Comparison of ENCODE assay signal across 8 cellular contexts in the genomic region with DNA sequence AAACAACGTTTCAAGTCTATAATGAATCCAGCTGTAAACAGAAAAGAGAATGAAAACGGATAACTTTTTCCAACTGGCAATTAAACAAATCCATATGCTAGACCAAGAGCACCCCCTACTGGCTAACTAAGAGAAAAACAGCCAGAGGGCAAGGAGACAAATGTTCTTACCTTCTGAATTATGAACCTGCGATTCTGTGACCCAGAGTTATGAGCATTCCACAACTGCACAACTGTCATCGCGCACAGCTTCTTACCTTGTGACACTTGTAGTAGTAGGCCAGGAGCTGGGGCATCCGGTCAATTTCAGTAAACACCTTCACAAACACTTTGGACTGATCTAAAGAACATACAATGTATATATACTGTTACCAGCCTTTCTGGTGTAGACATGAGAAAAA. TPM values are rescaled to one million over a fixed set of nuclear protein-coding genes. Genes with fewer than 3 reads are reported as not detected.
A peak's percentile ranks its signal among the peaks of the same experiment; 100 is the strongest.
DNase-seq lines count a peak whose midpoint lies in the region; ATAC-seq and TF ChIP-seq lines count a peak whose summit lies in the region.

No MANE protein-coding gene starts in this region.

- no peak overlapping the region for H2AFZ ChIP-seq in HCT116 (ENCODE audit: low read depth, low read length, poor library complexity, severe bottlenecking)

- in situ Hi-C loops in astrocyte of the cerebellum (cut with HindIII; ENCODE audit: low sequenced_read_pairs) = loop anchor here (25.0 kb wide), 1 partner anchor 247 kb away; the partner anchor contains the start of gene SCNN1G

- peak; percentile 86 for TF ChIP-seq RAD21 in HCT116 (IDR thresholded peaks at IDR 0.05; ENCODE audit: low read depth)

- TF ChIP-seq CTCF in HCT116 (IDR thresholded peaks at IDR 0.05 in 2 of 3, conservative IDR thresholded peaks at IDR 0.05 in 1 of 3; ENCODE audit: borderline replicate concordance in 1 of 3, insufficient read depth in 1 of 3, low read depth in 2 of 3, low read length in 2 of 3) = peak; percentile 77 to 95 (median 94)
- peak; percentile 79 for TF ChIP-seq CTCF in astrocyte of the cerebellum (IDR thresholded peaks at IDR 0.05; ENCODE audit: low read depth, low read length, missing control alignments)

- no peak for TF ChIP-seq POLR2A in HCT116 (IDR thresholded peaks at IDR 0.05; ENCODE audit: borderline replicate concordance, extremely low read depth, insufficient read depth, insufficient read length)

- DNase-seq in DMS 273 treated with DMSO at 0.1 percent for 48 hours (lab: John Stamatoyannopoulos, UW) (peak; percentile 24), HCT116 (ENCODE audit: low read depth, low spot score) (peak; percentile 59), NCI-H460 (ENCODE audit: extremely low read depth, low read depth) (peak; percentile 75), astrocyte of the cerebellum (ENCODE audit: low read depth) (peak; percentile 64), iPS-NIHi7 (ENCODE audit: extremely low spot score) (peak; percentile 65), NCI-H1048 (lab: John Stamatoyannopoulos, UW) (no peak)
- peak; percentile 5 for DNase-seq in stimulated activated naive CD8-positive, alpha-beta T cell treated with anti-CD3 and anti-CD28 coated beads, Interleukin-15, Interleukin-2, amounts not matched to agents 100 U/mL and 50 U/mL, for 24 hours

- H3K4me1 ChIP-seq in HCT116 (ENCODE audit: control insufficient read depth in 1 of 2, insufficient read depth in 2 of 2, low read length in 2 of 2) = no peaks in the 10 kb centered on the region

- BruUV-seq in HCT116 (replicated peaks; lab: Mats Ljungman, UMichigan) = no TSS peak

- ATAC-seq in HCT116 = 0 out of 2 replicates have a peak, but pooled peaks have one; percentile 41
- no peak for ATAC-seq in stimulated activated naive CD8-positive, alpha-beta T cell treated with anti-CD3 and anti-CD28 coated beads, Interleukin-15, Interleukin-2, amounts not matched to agents 100 U/mL and 50 U/mL, for 24 hours
- ATAC-seq in HG02588 (IDR thresholded peaks at IDR 0.05; ENCODE audit: unreplicated experiment) = no peak

- no peaks in the 10 kb centered on the region for H3K79me2 ChIP-seq in HCT116 (ENCODE audit: insufficient read depth, low read length)

- CTCF ChIA-PET in HCT116 (lab: Charles Lee) = interaction anchor here (1.2 to 5.9 kb wide), 7 partner anchors 9 to 269 kb away, joined by 3 to 76 read pairs (median 6); partner anchors contain the start of genes COG7 and SCNN1G

- no peaks in the 10 kb centered on the region for H3K9me2 ChIP-seq in HCT116 (ENCODE audit: insufficient read depth)

- no peaks in the 10 kb centered on the region for H4K20me1 ChIP-seq in HCT116 (ENCODE audit: insufficient read depth)

- H3K27me3 ChIP-seq in HCT116 (ENCODE audit: insufficient read depth, low read length) = no peaks in the 10 kb centered on the region

- POLR2A ChIA-PET in HCT116 (lab: Charles Lee) = no interaction called here

- no peak overlapping the region for H3K4me3 ChIP-seq in HCT116 (replicated peaks in 1 of 2; ENCODE audit: low read depth in 1 of 2, low read length in 2 of 2)
- H3K4me3 ChIP-seq in astrocyte of the cerebellum (ENCODE audit: low read depth, low read length) = no peak overlapping the region

- no peak overlapping the region for H3K9ac ChIP-seq in HCT116 (ENCODE audit: low read length)

- RAD21 ChIA-PET in HCT116 (lab: Charles Lee; ENCODE audit: low non-redundant PET in 1 of 2, low total read pairs in 2 of 2, uncharacterized antibody in 2 of 2, unreplicated experiment in 2 of 2) = no interaction called here

- no peaks in the 10 kb centered on the region for H3K9me3 ChIP-seq in HCT116 (ENCODE audit: control insufficient read depth in 1 of 2, insufficient read depth in 1 of 2, low read depth in 1 of 2, low read length in 2 of 2)

- no peak overlapping the region for H3K4me2 ChIP-seq in HCT116 (ENCODE audit: low read length)

- H3K36me3 ChIP-seq in HCT116 (ENCODE audit: control insufficient read depth in 1 of 2, insufficient read depth in 2 of 2, low read length in 2 of 2) = peaks cover 6 to 17% of the 10 kb centered on the region in 2 experiments; a peak in 2 of 4 replicates

- no peak overlapping the region for H3K27ac ChIP-seq in HCT116 (ENCODE audit: low read depth, low read length)

- intact Hi-C loops in HCT116 (cut with micrococcal nuclease) = loop anchor here (1.0 to 10.0 kb wide), 3 partner anchors 252 to 1250 kb away; partner anchors contain the start of gene SCNN1G

TF ChIP-seq in HCT116, 20 proteins besides CTCF, POLR2A, EP300 and RAD21:
- TF ChIP-seq ATF3 (IDR thresholded peaks at IDR 0.05) = no peak

RNA-seq across cellular contexts. Expression of gene COG7, which starts 18.6 kb away (rescaled TPM):
- total RNA-seq in HCT116 (2021; ENCODE audit: unreplicated experiment) = 22.1 TPM
- polyA plus RNA-seq in HCT116 (2012) = 21.3 and 23.7 TPM in 2 replicates
- 15.8 and 22.4 TPM in 2 replicates for total RNA-seq in NCI-H460 (2014; rRNA removed; shearing (Covaris generic))
- polyA plus RNA-seq in NCI-H460 (2014; cell fraction: nucleus; rRNA removed) = 26.1 and 41.2 TPM in 2 replicates
